In genomic region chr17:27299384-27300049, GRCh38 we compare ENCODE assay signal across 11 cellular contexts. TPM values are rescaled to one million over a fixed set of nuclear protein-coding genes. Genes with fewer than 3 reads are reported as not detected.
A peak's percentile ranks its signal among the peaks of the same experiment; 100 is the strongest.
DNase-seq lines count a peak whose midpoint lies in the region; ATAC-seq and TF ChIP-seq lines count a peak whose summit lies in the region.
"Had no signal": no experiment of that assay in that cellular context is flagged by ENCODE, and none has a peak within 500 bp of the region (broad histone marks: within the 10 kb centered on the region; RNA-seq: fewer than 3 reads in every experiment).

No MANE protein-coding gene starts in this region.

- peak; percentile 32 for ATAC-seq in GM18858 (IDR thresholded peaks at IDR 0.05; ENCODE audit: unreplicated experiment)
- ATAC-seq in natural killer cell treated with Interleukin-12 subunit alpha and Interleukin-12 subunit beta and Interleukin-15 and Interleukin-18, amount 100 ng/mL, for 72 hours: no peak
- ATAC-seq in HG03565 (IDR thresholded peaks at IDR 0.05; ENCODE audit: unreplicated experiment): no peak
- ATAC-seq: left cardiac atrium had no signal

- no peak for TF ChIP-seq POLR2A in erythroblast (IDR thresholded peaks at IDR 0.05; ENCODE audit: low read length)

- no peaks in the 10 kb centered on the region for H3K27me3 Mint-ChIP-seq in activated naive CD8-positive, alpha-beta T cell
- H3K27me3 Mint-ChIP-seq in natural killer cell treated with Interleukin-12 subunit alpha and Interleukin-12 subunit beta and Interleukin-15 and Interleukin-18, amount 100 ng/mL, for 72 hours: no peaks in the 10 kb centered on the region

- DNase-seq in CD1c-positive myeloid dendritic cell (ENCODE audit: extremely low spot score): peak; percentile 31
- no peak for DNase-seq in natural killer cell treated with Interleukin-12 subunit alpha and Interleukin-12 subunit beta and Interleukin-15 and Interleukin-18, amount 100 ng/mL, for 72 hours (ENCODE audit: low spot score)
- DNase-seq in erythroblast (lab: John Stamatoyannopoulos, UW): no peak
- DNase-seq in cerebellum (ENCODE audit: low spot score): no peak
- DNase-seq: activated gamma-delta T cell treated with Interleukin-2 at 50 U/mL for 16 hours; GF-D8; left cardiac atrium; stimulated activated CD4-positive, alpha-beta T cell treated with anti-CD3 and anti-CD28 coated beads, Interleukin-2, amount 100 ng/mL, for 48 hours had no signal

- peak overlapping the region; percentile 27 for H3K4me3 Mint-ChIP-seq in activated naive CD8-positive, alpha-beta T cell
- peak overlapping the region; percentile 3 for H3K4me3 Mint-ChIP-seq in natural killer cell treated with Interleukin-12 subunit alpha and Interleukin-12 subunit beta and Interleukin-15 and Interleukin-18, amount 100 ng/mL, for 72 hours

- peak overlapping the region; percentile 66 for H3K27ac Mint-ChIP-seq in activated naive CD8-positive, alpha-beta T cell
- H3K27ac Mint-ChIP-seq in natural killer cell treated with Interleukin-12 subunit alpha and Interleukin-12 subunit beta and Interleukin-15 and Interleukin-18, amount 100 ng/mL, for 72 hours: peak overlapping the region; percentile 8 to 21

- peaks cover 76% of the 10 kb centered on the region for H3K4me1 Mint-ChIP-seq in activated naive CD8-positive, alpha-beta T cell (ENCODE audit: low read depth)
- peaks cover 44 to 54% of the 10 kb centered on the region in 2 donors for H3K4me1 Mint-ChIP-seq in natural killer cell treated with Interleukin-12 subunit alpha and Interleukin-12 subunit beta and Interleukin-15 and Interleukin-18, amount 100 ng/mL, for 72 hours (ENCODE audit: low read depth in 2 of 2)

- no peaks in the 10 kb centered on the region for H3K9me3 Mint-ChIP-seq in activated naive CD8-positive, alpha-beta T cell (ENCODE audit: low read depth)
- H3K9me3 Mint-ChIP-seq in natural killer cell treated with Interleukin-12 subunit alpha and Interleukin-12 subunit beta and Interleukin-15 and Interleukin-18, amount 100 ng/mL, for 72 hours: no peaks in the 10 kb centered on the region

- no peaks in the 10 kb centered on the region for H3K36me3 Mint-ChIP-seq in activated naive CD8-positive, alpha-beta T cell
- peaks cover 7% of the 10 kb centered on the region for H3K36me3 Mint-ChIP-seq in natural killer cell treated with Interleukin-12 subunit alpha and Interleukin-12 subunit beta and Interleukin-15 and Interleukin-18, amount 100 ng/mL, for 72 hours

RNA-seq across cellular contexts. Expression of gene WSB1, which starts 5.6 kb away (rescaled TPM):
- 100 to 1,000 TPM; 129 to 174 TPM for total RNA-seq in natural killer cell treated with Interleukin-12 subunit alpha and Interleukin-12 subunit beta and Interleukin-15 and Interleukin-18, amount 100 ng/mL, for 72 hours
- 340 TPM for total RNA-seq in cerebellum
